In genomic region chr7:98727146-98727709, GRCh38 we compare ENCODE assay signal across 20 cellular contexts.
A peak's percentile ranks its signal among the peaks of the same experiment; 100 is the strongest.
DNase-seq lines count a peak whose midpoint lies in the region; ATAC-seq and TF ChIP-seq lines count a peak whose summit lies in the region.
"Had no signal": no experiment of that assay in that cellular context is flagged by ENCODE, and none has a peak within 500 bp of the region (broad histone marks: within the 10 kb centered on the region; RNA-seq: fewer than 3 reads in every experiment).

No MANE protein-coding gene starts in this region.

- no peak overlapping the region for H3K9ac ChIP-seq in HCT116 (ENCODE audit: low read length)
- H3K9ac ChIP-seq: SK-N-SH had no signal

- H3K9me2 ChIP-seq in HCT116 (ENCODE audit: insufficient read depth): no peaks in the 10 kb centered on the region
- H3K9me2 ChIP-seq: SK-N-SH had no signal

- no peak for TF ChIP-seq POLR2A in HCT116 (IDR thresholded peaks at IDR 0.05; ENCODE audit: borderline replicate concordance, extremely low read depth, insufficient read depth, insufficient read length)

- H3K27ac Mint-ChIP-seq in WTC11 (peak overlapping the region; percentile 18; the same call in 1 of the 2 replicates), mesothelial cell of epicardium (no peak overlapping the region)
- H3K27ac Mint-ChIP-seq: CD4-positive, CD25-positive, alpha-beta regulatory T cell had no signal

- H3K27me3 Mint-ChIP-seq in WTC11 (ENCODE audit: low read depth) (no peaks in the 10 kb centered on the region), mesothelial cell of epicardium (ENCODE audit: low read depth) (peaks cover 18% of the 10 kb centered on the region)

- H3K27ac ChIP-seq in HCT116 (ENCODE audit: low read depth, low read length): no peak overlapping the region
- H3K27ac ChIP-seq: PC-9 had no signal

- no peak overlapping the region for H3K4me3 ChIP-seq in HCT116 (replicated peaks in 1 of 2; ENCODE audit: low read depth in 1 of 2, low read length in 2 of 2)
- H3K4me3 ChIP-seq: PC-9 had no signal

- H3K9me3 Mint-ChIP-seq in WTC11 (no peaks in the 10 kb centered on the region), mesothelial cell of epicardium (no peaks in the 10 kb centered on the region)

- H3K36me3 Mint-ChIP-seq in WTC11 (no peaks in the 10 kb centered on the region), mesothelial cell of epicardium (no peaks in the 10 kb centered on the region)
- H3K36me3 Mint-ChIP-seq: CD4-positive, CD25-positive, alpha-beta regulatory T cell; IgD-negative memory B cell had no signal

- intact Hi-C loops in HCT116 (cut with micrococcal nuclease): no loop called here

- CTCF ChIA-PET in HCT116 (lab: Charles Lee) (no interaction called here), WTC11 (lab: Charles Lee) (interaction anchor here (0.5 to 1.7 kb wide), 3 partner anchors 19 to 110 kb away, joined by 3 to 7 read pairs (median 3); partner anchors contain the start of gene NPTX2)

- H3K36me3 ChIP-seq in HCT116 (ENCODE audit: control insufficient read depth in 1 of 2, insufficient read depth in 2 of 2, low read length in 2 of 2): no peaks in the 10 kb centered on the region

- RAD21 ChIA-PET in HCT116 (lab: Charles Lee; ENCODE audit: low non-redundant PET in 1 of 2, low total read pairs in 2 of 2, uncharacterized antibody in 2 of 2, unreplicated experiment in 2 of 2): no interaction called here

- peaks cover 34% of the 10 kb centered on the region for H3K4me1 Mint-ChIP-seq in WTC11
- H3K4me1 Mint-ChIP-seq in mesothelial cell of epicardium: no peaks in the 10 kb centered on the region
- H3K4me1 Mint-ChIP-seq: CD4-positive, CD25-positive, alpha-beta regulatory T cell; IgD-negative memory B cell had no signal

- H3K4me2 ChIP-seq in HCT116 (ENCODE audit: low read length): no peak overlapping the region
- H3K4me2 ChIP-seq: PC-9, SK-N-SH had no signal

- peaks cover 7 to 22% of the 10 kb centered on the region in 2 experiments; a peak in 3 of 4 replicates for H3K4me1 ChIP-seq in HCT116 (ENCODE audit: control insufficient read depth in 1 of 2, insufficient read depth in 2 of 2, low read length in 2 of 2)

- H2AFZ ChIP-seq in HCT116 (ENCODE audit: low read depth, low read length, poor library complexity, severe bottlenecking): no peak overlapping the region
- H2AFZ ChIP-seq: PC-9 had no signal

- no TSS peak for BruUV-seq in HCT116 (replicated peaks; lab: Mats Ljungman, UMichigan)

- ATAC-seq in HCT116 (peak; percentile 64), WTC11 (peak; percentile 85)

- H4K20me1 ChIP-seq in HCT116 (ENCODE audit: insufficient read depth): no peaks in the 10 kb centered on the region

- H3K79me2 ChIP-seq in HCT116 (ENCODE audit: insufficient read depth, low read length): no peaks in the 10 kb centered on the region

- TF ChIP-seq RAD21 in HCT116 (IDR thresholded peaks at IDR 0.05; ENCODE audit: low read depth): no peak

- DNase-seq in HCT116 (ENCODE audit: low read depth, low spot score) (no peak), WTC11 (ENCODE audit: low spot score) (peak; percentile 47), iPS-NIHi11 (ENCODE audit: low spot score) (peak; percentile 49), mesothelial cell of epicardium (ENCODE audit: low spot score in 2 of 2, unreplicated experiment in 2 of 2) (no peak), GM10266 (ENCODE audit: extremely low spot score) (no peak), NCI-H187 (lab: John Stamatoyannopoulos, UW) (no peak)
- no peak for DNase-seq in stimulated activated naive CD4-positive, alpha-beta T cell treated with Interleukin-2 at 50 U/mL for 16 hours (lab: John Stamatoyannopoulos, UW)
- DNase-seq: CD4-positive, CD25-positive, alpha-beta regulatory T cell; DMS79 treated with DMSO at 0.1 percent for 48 hours; Kasumi-1; NCI-H1048; NCI-H1417 treated with DMSO at 0.1 percent for 48 hours; NCI-H187 treated with DMSO at 0.1 percent for 48 hours; NCI-H2227 treated with DMSO at 0.1 percent for 48 hours; NCI-H510A; PC-9; RPMI8226; SHP77; SK-N-SH had no signal

- POLR2A ChIA-PET in HCT116 (lab: Charles Lee): no interaction called here
- POLR2A ChIA-PET in WTC11 (lab: Charles Lee): no interaction called here

- no peak for TF ChIP-seq CTCF in HCT116 (IDR thresholded peaks at IDR 0.05 in 2 of 3, conservative IDR thresholded peaks at IDR 0.05 in 1 of 3; ENCODE audit: borderline replicate concordance in 1 of 3, insufficient read depth in 1 of 3, low read depth in 2 of 3, low read length in 2 of 3)
- no peak for TF ChIP-seq CTCF in WTC11 (IDR thresholded peaks at IDR 0.05)
- TF ChIP-seq CTCF in mesothelial cell of epicardium (IDR thresholded peaks at IDR 0.05; ENCODE audit: unreplicated experiment): no peak
- TF ChIP-seq CTCF in GM10266 (IDR thresholded peaks at IDR 0.05; ENCODE audit: control insufficient read depth, insufficient read depth, low read depth, missing control alignments): no peak

- H3K27me3 ChIP-seq in HCT116 (ENCODE audit: insufficient read depth, low read length): no peaks in the 10 kb centered on the region

- H3K9me3 ChIP-seq in HCT116 (ENCODE audit: control insufficient read depth in 1 of 2, insufficient read depth in 1 of 2, low read depth in 1 of 2, low read length in 2 of 2): no peaks in the 10 kb centered on the region
- H3K9me3 ChIP-seq: SK-N-SH had no signal

- H3K4me3 Mint-ChIP-seq in WTC11 (no peak overlapping the region), mesothelial cell of epicardium (no peak overlapping the region)
- H3K4me3 Mint-ChIP-seq: CD4-positive, CD25-positive, alpha-beta regulatory T cell; IgD-negative memory B cell had no signal

TF ChIP-seq in HCT116, 20 proteins besides CTCF, POLR2A, EP300 and RAD21 (continues in another document):
- TF ChIP-seq ZFX (IDR thresholded peaks at IDR 0.05): no peak
- TF ChIP-seq ATF3 (IDR thresholded peaks at IDR 0.05): no peak
- no peak for TF ChIP-seq ZNF274 (IDR thresholded peaks at IDR 0.05; ENCODE audit: low read depth, low read length)
- no peak for TF ChIP-seq CBX3 (IDR thresholded peaks at IDR 0.05; ENCODE audit: low read depth)
- TF ChIP-seq TCF7L2 (IDR thresholded peaks at IDR 0.05; ENCODE audit: borderline replicate concordance, extremely low read depth, insufficient read depth, insufficient read length): no peak
- TF ChIP-seq FOSL1 (IDR thresholded peaks at IDR 0.05; ENCODE audit: low read depth): no peak

TF ChIP-seq in WTC11, 78 proteins besides CTCF, POLR2A, EP300 and RAD21:
- TF ChIP-seq AR (CRISPR knock-in tag; IDR thresholded peaks at IDR 0.05): no peak
- TF ChIP-seq ZNF396 (CRISPR knock-in tag; IDR thresholded peaks at IDR 0.05; ENCODE audit: borderline replicate concordance): no peak
- TF ChIP-seq JAZF1 (CRISPR knock-in tag; IDR thresholded peaks at IDR 0.05): no peak
- TF ChIP-seq ATF3 (CRISPR knock-in tag; conservative IDR thresholded peaks at IDR 0.05): no peak
- TF ChIP-seq ZNF423 (CRISPR knock-in tag; IDR thresholded peaks at IDR 0.05): no peak

Comparison
In these comparisons a context has a peak if more than half of its experiments do, and no peak if none do; other contexts are left out.
1. DNase-seq: peak in WTC11 (single experiment) and iPS-NIHi11 (single experiment); none in HCT116 (single experiment), mesothelial cell of epicardium (0 of 2), GM10266 (single experiment), stimulated activated naive CD4-positive, alpha-beta T cell treated with Interleukin-2 at 50 U/mL for 16 hours (single experiment) and NCI-H187 (0 of 2).